ENCODE assay signal across 1 cellular context in the genomic region with DNA sequence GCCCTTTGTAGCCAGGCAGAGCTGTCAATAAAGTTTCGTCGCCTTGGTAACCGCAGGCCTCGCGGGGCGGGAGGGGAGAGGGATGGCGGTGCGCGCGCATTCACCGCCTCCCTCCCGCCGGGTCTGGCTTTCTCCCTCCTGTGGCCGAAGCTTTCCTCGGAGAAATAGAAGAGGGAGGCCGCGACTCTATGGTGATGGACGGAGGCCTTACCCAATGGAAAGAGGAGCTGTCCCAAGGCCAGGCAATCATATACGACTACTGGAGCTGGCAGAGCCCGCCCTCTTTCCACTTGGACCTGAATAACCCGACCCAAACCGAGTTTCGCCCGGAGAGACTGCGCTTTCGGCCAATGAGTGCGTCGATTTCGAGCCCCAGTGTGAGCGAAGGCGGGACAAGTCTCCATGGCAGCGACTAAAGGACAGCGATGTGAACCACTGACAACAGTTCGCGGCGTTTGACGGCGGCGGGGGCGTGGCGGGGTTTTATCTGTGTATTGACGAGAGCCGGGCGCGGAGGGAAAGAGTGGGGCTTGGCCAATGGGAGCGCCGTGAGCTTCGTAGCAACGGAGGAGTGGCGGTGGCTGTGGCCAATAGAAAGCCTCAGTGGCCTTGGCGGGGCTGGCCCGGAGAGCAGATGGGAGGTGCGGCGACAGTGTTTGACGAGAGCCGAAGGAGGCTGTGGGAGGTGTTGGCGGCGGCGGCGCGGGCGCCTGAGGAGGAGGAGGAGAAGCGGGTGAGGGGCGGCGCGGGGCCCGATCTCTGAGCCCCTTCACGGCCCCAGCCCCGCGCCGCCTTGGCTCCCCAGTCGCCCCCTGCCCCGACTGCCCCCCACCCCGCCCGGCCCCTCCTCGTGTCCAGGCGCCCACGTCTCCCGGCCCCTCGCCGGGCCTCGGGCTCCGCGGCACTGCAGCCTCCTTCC.
TF ChIP-seq lines count a peak whose summit lies in the region.

TSS of gene KMT5C (plus strand) at position 652 of the 919 bp plus-strand sequence. CDS start 2,061 bp downstream, outside the sequence.

TF ChIP-seq in HEK293, 187 proteins besides CTCF, POLR2A, EP300 and RAD21 (continued from another document and continues in another):
- TF ChIP-seq, protein P1, sequence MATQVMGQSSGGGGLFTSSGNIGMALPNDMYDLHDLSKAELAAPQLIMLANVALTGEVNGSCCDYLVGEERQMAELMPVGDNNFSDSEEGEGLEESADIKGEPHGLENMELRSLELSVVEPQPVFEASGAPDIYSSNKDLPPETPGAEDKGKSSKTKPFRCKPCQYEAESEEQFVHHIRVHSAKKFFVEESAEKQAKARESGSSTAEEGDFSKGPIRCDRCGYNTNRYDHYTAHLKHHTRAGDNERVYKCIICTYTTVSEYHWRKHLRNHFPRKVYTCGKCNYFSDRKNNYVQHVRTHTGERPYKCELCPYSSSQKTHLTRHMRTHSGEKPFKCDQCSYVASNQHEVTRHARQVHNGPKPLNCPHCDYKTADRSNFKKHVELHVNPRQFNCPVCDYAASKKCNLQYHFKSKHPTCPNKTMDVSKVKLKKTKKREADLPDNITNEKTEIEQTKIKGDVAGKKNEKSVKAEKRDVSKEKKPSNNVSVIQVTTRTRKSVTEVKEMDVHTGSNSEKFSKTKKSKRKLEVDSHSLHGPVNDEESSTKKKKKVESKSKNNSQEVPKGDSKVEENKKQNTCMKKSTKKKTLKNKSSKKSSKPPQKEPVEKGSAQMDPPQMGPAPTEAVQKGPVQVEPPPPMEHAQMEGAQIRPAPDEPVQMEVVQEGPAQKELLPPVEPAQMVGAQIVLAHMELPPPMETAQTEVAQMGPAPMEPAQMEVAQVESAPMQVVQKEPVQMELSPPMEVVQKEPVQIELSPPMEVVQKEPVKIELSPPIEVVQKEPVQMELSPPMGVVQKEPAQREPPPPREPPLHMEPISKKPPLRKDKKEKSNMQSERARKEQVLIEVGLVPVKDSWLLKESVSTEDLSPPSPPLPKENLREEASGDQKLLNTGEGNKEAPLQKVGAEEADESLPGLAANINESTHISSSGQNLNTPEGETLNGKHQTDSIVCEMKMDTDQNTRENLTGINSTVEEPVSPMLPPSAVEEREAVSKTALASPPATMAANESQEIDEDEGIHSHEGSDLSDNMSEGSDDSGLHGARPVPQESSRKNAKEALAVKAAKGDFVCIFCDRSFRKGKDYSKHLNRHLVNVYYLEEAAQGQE (tag by site-specific recombination; IDR thresholded peaks at IDR 0.05) = no peak
- TF ChIP-seq ZNF571 (tag by site-specific recombination; IDR thresholded peaks at IDR 0.05) = no peak
- no peak for TF ChIP-seq ZNF473 (tag by site-specific recombination; IDR thresholded peaks at IDR 0.05)
- peak; percentile 97 for TF ChIP-seq ZFHX2 (tag by site-specific recombination; conservative IDR thresholded peaks at IDR 0.05)
- TF ChIP-seq ZNF510 (tag by site-specific recombination; IDR thresholded peaks at IDR 0.05; ENCODE audit: insufficient replicate concordance) = no peak
- no peak for TF ChIP-seq ZNF548 (tag by site-specific recombination; IDR thresholded peaks at IDR 0.05)
- no peak for TF ChIP-seq ZEB2 (tag by site-specific recombination; IDR thresholded peaks at IDR 0.05)
- no peak for TF ChIP-seq ZNF677 (tag by site-specific recombination; IDR thresholded peaks at IDR 0.05)
- peak; percentile 92 for TF ChIP-seq ZNF629 (tag by site-specific recombination; IDR thresholded peaks at IDR 0.05)
- TF ChIP-seq ZNF366 (tag by site-specific recombination; conservative IDR thresholded peaks at IDR 0.05) = peak; percentile 98
- no peak for TF ChIP-seq ZNF501 (tag by site-specific recombination; IDR thresholded peaks at IDR 0.05)
- no peak for TF ChIP-seq ZNF266 (tag by site-specific recombination; IDR thresholded peaks at IDR 0.05; ENCODE audit: low read depth)
- peak; percentile 98 for TF ChIP-seq PBX3 (CRISPR knock-in tag; IDR thresholded peaks at IDR 0.05)
- TF ChIP-seq KLF1 (tag by site-specific recombination; IDR thresholded peaks at IDR 0.05) = peak; percentile 40
- TF ChIP-seq ZNF585B (tag by site-specific recombination; IDR thresholded peaks at IDR 0.05) = no peak
- TF ChIP-seq ZIC2 (tag by site-specific recombination; IDR thresholded peaks at IDR 0.05) = no peak
- TF ChIP-seq SP7 (tag by site-specific recombination; IDR thresholded peaks at IDR 0.05) = peak; percentile 20; the same call in 1 of the 2 replicates
- no peak for TF ChIP-seq TSHZ1 (tag by site-specific recombination; IDR thresholded peaks at IDR 0.05; ENCODE audit: borderline replicate concordance)
- no peak for TF ChIP-seq ZNF658 (tag by site-specific recombination; IDR thresholded peaks at IDR 0.05)
- TF ChIP-seq, protein P2, sequence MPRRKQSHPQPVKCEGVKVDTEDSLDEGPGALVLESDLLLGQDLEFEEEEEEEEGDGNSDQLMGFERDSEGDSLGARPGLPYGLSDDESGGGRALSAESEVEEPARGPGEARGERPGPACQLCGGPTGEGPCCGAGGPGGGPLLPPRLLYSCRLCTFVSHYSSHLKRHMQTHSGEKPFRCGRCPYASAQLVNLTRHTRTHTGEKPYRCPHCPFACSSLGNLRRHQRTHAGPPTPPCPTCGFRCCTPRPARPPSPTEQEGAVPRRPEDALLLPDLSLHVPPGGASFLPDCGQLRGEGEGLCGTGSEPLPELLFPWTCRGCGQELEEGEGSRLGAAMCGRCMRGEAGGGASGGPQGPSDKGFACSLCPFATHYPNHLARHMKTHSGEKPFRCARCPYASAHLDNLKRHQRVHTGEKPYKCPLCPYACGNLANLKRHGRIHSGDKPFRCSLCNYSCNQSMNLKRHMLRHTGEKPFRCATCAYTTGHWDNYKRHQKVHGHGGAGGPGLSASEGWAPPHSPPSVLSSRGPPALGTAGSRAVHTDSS (tag by site-specific recombination; IDR thresholded peaks at IDR 0.05) = peak; percentile 22; the same call in 1 of the 2 replicates
- TF ChIP-seq EGR2 (tag by site-specific recombination; IDR thresholded peaks at IDR 0.05; ENCODE audit: low read depth) = peak; percentile 95
- peak; percentile 57; the same call in 1 of the 2 replicates for TF ChIP-seq ZNF341 (tag by site-specific recombination; IDR thresholded peaks at IDR 0.05; ENCODE audit: low read depth)
- no peak for TF ChIP-seq ZNF202 (tag by site-specific recombination; IDR thresholded peaks at IDR 0.05; ENCODE audit: borderline replicate concordance)
- no peak for TF ChIP-seq ZNF785 (tag by site-specific recombination; IDR thresholded peaks at IDR 0.05)
- TF ChIP-seq ZNF76 (tag by site-specific recombination; IDR thresholded peaks at IDR 0.05; ENCODE audit: borderline replicate concordance, low read depth) = peak; percentile 76; the same call in 1 of the 2 replicates
- TF ChIP-seq ZBTB26 (tag by site-specific recombination; optimal IDR thresholded peaks at IDR 0.05) = peak; percentile 69
- TF ChIP-seq ZXDB (tag by site-specific recombination; IDR thresholded peaks at IDR 0.05) = peak; percentile 79
- TF ChIP-seq KLF9 (tag by site-specific recombination; IDR thresholded peaks at IDR 0.05; ENCODE audit: low read depth) = peak; percentile 98
- peak; percentile 70 for TF ChIP-seq PATZ1 (tag by site-specific recombination; IDR thresholded peaks at IDR 0.05)
- TF ChIP-seq KLF17 (tag by site-specific recombination; IDR thresholded peaks at IDR 0.05) = no peak
- TF ChIP-seq, protein P3, sequence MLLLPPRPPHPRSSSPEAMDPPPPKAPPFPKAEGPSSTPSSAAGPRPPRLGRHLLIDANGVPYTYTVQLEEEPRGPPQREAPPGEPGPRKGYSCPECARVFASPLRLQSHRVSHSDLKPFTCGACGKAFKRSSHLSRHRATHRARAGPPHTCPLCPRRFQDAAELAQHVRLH (tag by site-specific recombination; IDR thresholded peaks at IDR 0.05) = no peak
- no peak for TF ChIP-seq ZNF558 (tag by site-specific recombination; IDR thresholded peaks at IDR 0.05)
- peak; percentile 71; the same call in 1 of the 2 replicates for TF ChIP-seq PRDM10 (tag by site-specific recombination; IDR thresholded peaks at IDR 0.05)
